8 cellular contexts compared by ENCODE assay signal in genomic region chr1:48530727-48531351, GRCh38. TPM values are rescaled to one million over a fixed set of nuclear protein-coding genes. Genes with fewer than 3 reads are reported as not detected.
DNase-seq lines count a peak whose midpoint lies in the region; ATAC-seq lines count a peak whose summit lies in the region.

No MANE protein-coding gene starts in this region.

- H3K9me3 Mint-ChIP-seq in immature natural killer cell: no peaks in the 10 kb centered on the region

- H3K27me3 Mint-ChIP-seq in immature natural killer cell (ENCODE audit: low read depth in 3 of 3): peaks cover 5 to 11% (median 10%) of the 10 kb centered on the region in 3 donors

- H3K27ac Mint-ChIP-seq in immature natural killer cell: no peak overlapping the region

- peak; percentile 42 for DNase-seq in AG20443 (ENCODE audit: low spot score)
- DNase-seq in NCI-H2227 (lab: John Stamatoyannopoulos, UW; ENCODE audit: unreplicated experiment): peak; percentile 70
- DNase-seq in activated naive CD4-positive, alpha-beta T cell treated with anti-CD3 and anti-CD28 coated beads, Interleukin-2, amount 50 U/mL, for 16 hours: peak; percentile 13
- DNase-seq in immature natural killer cell: peak in 2 of 3 donors; percentile 1 to 2
- peak; percentile 6 to 36 (median 11) for DNase-seq in stimulated activated CD4-positive, alpha-beta T cell treated with anti-CD3 and anti-CD28 coated beads, TNF-alpha, amount 100 ng/mL, for 48 hours (ENCODE audit: low read depth in 3 of 3)
- no peak for DNase-seq in central memory CD4-positive, alpha-beta T cell

- no peaks in the 10 kb centered on the region for H3K4me1 Mint-ChIP-seq in immature natural killer cell

- H3K36me3 Mint-ChIP-seq in immature natural killer cell: no peaks in the 10 kb centered on the region

- H3K4me3 Mint-ChIP-seq in immature natural killer cell: no peak overlapping the region

- ATAC-seq in GM18498 (IDR thresholded peaks at IDR 0.05; ENCODE audit: unreplicated experiment) (peak; percentile 58), HG03103 (IDR thresholded peaks at IDR 0.05; ENCODE audit: low read depth, unreplicated experiment) (peak; percentile 86)

RNA-seq across cellular contexts. Expression of gene SPATA6, which starts 58.8 kb away (rescaled TPM):
- 1 to 10 TPM in 2 of 3 donors, not detected in 1; 1.1 to 2.5 TPM for polyA plus RNA-seq in immature natural killer cell
